In the genomic region with DNA sequence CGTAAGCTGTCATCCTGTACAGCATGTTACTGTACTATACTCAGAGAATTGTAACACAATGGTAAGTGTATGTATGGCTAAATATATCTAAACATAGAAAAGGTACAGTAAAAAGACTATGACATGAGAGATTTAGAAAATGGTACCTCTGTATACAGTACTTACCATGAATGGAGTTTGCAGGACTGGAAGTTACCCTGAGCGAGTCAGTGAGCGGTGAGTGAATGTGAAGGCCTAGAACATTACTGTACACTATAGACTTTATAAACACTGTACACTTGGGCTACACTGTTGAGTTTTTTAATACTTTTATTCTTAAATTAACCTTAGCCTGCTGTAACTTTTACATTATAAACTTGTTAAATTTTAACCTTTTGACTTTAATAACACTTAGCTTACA, we compare ENCODE assay signal across 1 cellular context.
TF ChIP-seq lines count a peak whose summit lies in the region.

No MANE protein-coding gene starts in this region.

TF ChIP-seq in HepG2, 621 proteins besides CTCF, POLR2A, EP300 and RAD21:
- no peak for TF ChIP-seq STAG1 (CRISPR knock-in tag; IDR thresholded peaks at IDR 0.05)
- TF ChIP-seq MYNN (CRISPR knock-in tag; IDR thresholded peaks at IDR 0.05; ENCODE audit: low read depth) = no peak
- 0 out of 2 replicates have a peak, but pooled peaks have one; percentile 5 for TF ChIP-seq RBFOX2 (IDR thresholded peaks at IDR 0.05; ENCODE audit: low read depth, low read length)
TF ChIP-seq in HepG2: peak in this region for 1.
